Comparison of ENCODE assay signal across 8 cellular contexts in the genomic region with DNA sequence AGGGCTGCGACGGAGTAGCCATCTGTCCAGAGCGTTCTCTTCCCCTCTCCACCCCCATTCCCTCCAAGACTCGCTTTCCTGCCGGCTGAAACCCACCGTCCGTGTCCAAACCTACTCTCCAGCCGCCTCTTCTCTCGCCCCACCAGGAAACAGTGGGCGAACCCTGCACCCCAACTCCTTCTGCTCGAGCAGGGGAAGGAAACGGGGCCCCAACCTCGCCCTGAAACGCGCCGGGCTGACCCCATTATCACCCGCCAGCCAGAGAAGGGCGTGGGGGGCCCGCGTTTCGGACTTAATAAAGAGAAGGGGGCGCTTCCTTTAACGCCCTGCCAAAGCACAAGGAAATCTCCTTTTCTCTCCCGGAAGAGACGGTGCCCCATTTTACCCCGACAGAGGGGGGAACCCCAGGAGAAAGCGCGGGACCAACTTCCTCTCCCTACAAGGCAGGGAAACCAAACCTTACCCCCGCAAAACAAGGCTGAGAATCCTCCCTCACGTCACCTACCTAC. TPM values are rescaled to one million over a fixed set of nuclear protein-coding genes. Genes with fewer than 3 reads are reported as not detected.
DNase-seq lines count a peak whose midpoint lies in the region; ATAC-seq and TF ChIP-seq lines count a peak whose summit lies in the region.

No MANE protein-coding gene starts in this region.

- ATAC-seq in activated CD8-positive, alpha-beta T cell treated with anti-CD3 and anti-CD28 coated beads for 36 hours = no peak
- no peak for ATAC-seq in GM18498 (IDR thresholded peaks at IDR 0.05; ENCODE audit: unreplicated experiment)

- H3K4me3 Mint-ChIP-seq in activated CD8-positive, alpha-beta T cell treated with anti-CD3 and anti-CD28 coated beads for 36 hours = peak overlapping the region; percentile 89
- peak overlapping the region; percentile 92 for H3K4me3 Mint-ChIP-seq in endothelial cell (ENCODE audit: unreplicated experiment)
- H3K4me3 Mint-ChIP-seq in nephron = peak overlapping the region; percentile 96

- H3K27me3 ChIP-seq in HUES64 (ENCODE audit: insufficient read depth, low read length) = no peaks in the 10 kb centered on the region

- peak overlapping the region; percentile 75 for H3K4me3 ChIP-seq in HUES64 (ENCODE audit: low read length)
- H3K4me3 ChIP-seq in urinary bladder (ENCODE audit: low read depth, low read length) = peak overlapping the region; percentile 93

- peak; percentile 25 to 31 for DNase-seq in AML-193 (lab: John Stamatoyannopoulos, UW)
- DNase-seq in activated CD8-positive, alpha-beta T cell treated with anti-CD3 and anti-CD28 coated beads for 36 hours = peak; percentile 68
- no peak for DNase-seq in endothelial cell (ENCODE audit: low spot score)
- DNase-seq in ureter (ENCODE audit: low spot score) = no peak

- H3K27ac Mint-ChIP-seq in activated CD8-positive, alpha-beta T cell treated with anti-CD3 and anti-CD28 coated beads for 36 hours = peak overlapping the region; percentile 99
- peak overlapping the region; percentile 96 for H3K27ac Mint-ChIP-seq in endothelial cell (ENCODE audit: unreplicated experiment)
- H3K27ac Mint-ChIP-seq in nephron = peak overlapping the region; percentile 99 to 100 (median 100)

- TF ChIP-seq CTCF in activated CD8-positive, alpha-beta T cell treated with anti-CD3 and anti-CD28 coated beads for 36 hours (IDR thresholded peaks at IDR 0.05) = no peak
- TF ChIP-seq CTCF in endothelial cell (IDR thresholded peaks at IDR 0.05; ENCODE audit: unreplicated experiment) = no peak
- TF ChIP-seq CTCF in nephron (IDR thresholded peaks at IDR 0.05; ENCODE audit: unreplicated experiment in 3 of 3) = no peak

- no peaks in the 10 kb centered on the region for H3K27me3 Mint-ChIP-seq in activated CD8-positive, alpha-beta T cell treated with anti-CD3 and anti-CD28 coated beads for 36 hours
- H3K27me3 Mint-ChIP-seq in endothelial cell (ENCODE audit: unreplicated experiment) (peaks cover 9% of the 10 kb centered on the region), nephron (ENCODE audit: low read depth) (peaks cover 3% of the 10 kb centered on the region)

- intact Hi-C loops in activated CD8-positive, alpha-beta T cell treated with anti-CD3 and anti-CD28 coated beads for 36 hours (cut with micrococcal nuclease) = no loop called here

- H3K27ac ChIP-seq in HUES64 (ENCODE audit: low read depth, low read length) (peak overlapping the region; percentile 99), urinary bladder (ENCODE audit: low read depth) (peak overlapping the region; percentile 100)

- H3K36me3 ChIP-seq in HUES64 (ENCODE audit: insufficient read depth, low read length) = peaks cover 21% of the 10 kb centered on the region
- H3K36me3 ChIP-seq in urinary bladder (ENCODE audit: insufficient read depth) = no peaks in the 10 kb centered on the region

- peaks cover 44% of the 10 kb centered on the region for H3K4me1 Mint-ChIP-seq in activated CD8-positive, alpha-beta T cell treated with anti-CD3 and anti-CD28 coated beads for 36 hours (ENCODE audit: low read depth)
- H3K4me1 Mint-ChIP-seq in endothelial cell (ENCODE audit: unreplicated experiment) (peaks cover 49% of the 10 kb centered on the region), nephron (peaks cover 53% of the 10 kb centered on the region)

- CTCF ChIA-PET in activated CD8-positive, alpha-beta T cell treated with anti-CD3 and anti-CD28 coated beads for 36 hours (lab: Charles Lee) = interaction anchor here (0.9 kb wide), 1 partner anchor 17 kb away, joined by 3 read pairs; no protein-coding TSS in a partner anchor

- 0% methylated on average over 30 of the region's 30 CpGs for WGBS in HUES64
- under 1% methylated on average over 30 of the region's 30 CpGs for WGBS in urinary bladder

- POLR2A ChIA-PET in activated CD8-positive, alpha-beta T cell treated with anti-CD3 and anti-CD28 coated beads for 36 hours (lab: Charles Lee) = interaction anchor here (0.6 to 9.4 kb wide), 17 partner anchors 9 to 500 kb away, joined by 3 to 182 read pairs (median 3); a partner anchor contains a TSS

- no peaks in the 10 kb centered on the region for H3K9me3 Mint-ChIP-seq in activated CD8-positive, alpha-beta T cell treated with anti-CD3 and anti-CD28 coated beads for 36 hours
- H3K9me3 Mint-ChIP-seq in endothelial cell (ENCODE audit: unreplicated experiment) = no peaks in the 10 kb centered on the region
- H3K9me3 Mint-ChIP-seq in nephron = no peaks in the 10 kb centered on the region

- peaks cover 53% of the 10 kb centered on the region for H3K36me3 Mint-ChIP-seq in activated CD8-positive, alpha-beta T cell treated with anti-CD3 and anti-CD28 coated beads for 36 hours (ENCODE audit: low read depth)
- H3K36me3 Mint-ChIP-seq in endothelial cell (ENCODE audit: low read depth, unreplicated experiment) (peaks cover 28% of the 10 kb centered on the region), nephron (ENCODE audit: low read depth) (peaks cover 8% of the 10 kb centered on the region)

- peak overlapping the region; percentile 98 for H3K9ac ChIP-seq in HUES64 (ENCODE audit: low read depth, low read length)

- H3K4me1 ChIP-seq in HUES64 (ENCODE audit: insufficient read depth, low read length) = peaks cover 40% of the 10 kb centered on the region
- no peaks in the 10 kb centered on the region for H3K4me1 ChIP-seq in urinary bladder (ENCODE audit: insufficient read depth)

- no peaks in the 10 kb centered on the region for H3K9me3 ChIP-seq in HUES64 (ENCODE audit: insufficient read depth, low read depth, low read length)

RNA-seq across cellular contexts. Expression of a gene that starts 2.4 kb away (rescaled TPM):
- 25.7 TPM for polyA plus RNA-seq in HUES64 (2013, experiment 1 of 2)
- 27.1 TPM for polyA plus RNA-seq in HUES64 (2013, experiment 2 of 2)
- total RNA-seq in activated CD8-positive, alpha-beta T cell treated with anti-CD3 and anti-CD28 coated beads for 36 hours = 10 to 100 TPM; 68.5 to 70.2 TPM
- total RNA-seq in endothelial cell (ENCODE audit: unreplicated experiment) (56.7 TPM), urinary bladder (10.7 TPM), ureter (55.1 TPM)
- polyA plus RNA-seq in urinary bladder = 15.2 TPM

RNA-seq across cellular contexts. Expression of a gene that starts 19.5 kb away (rescaled TPM):
- polyA plus RNA-seq in HUES64 (2013, experiment 1 of 2) = 192 TPM
- polyA plus RNA-seq in HUES64 (2013, experiment 2 of 2) = 205 TPM
- total RNA-seq in activated CD8-positive, alpha-beta T cell treated with anti-CD3 and anti-CD28 coated beads for 36 hours = 100 to 1,000 TPM; 125 to 127 TPM
- total RNA-seq in endothelial cell (ENCODE audit: unreplicated experiment) (134 TPM), urinary bladder (81.4 TPM), ureter (56.9 TPM)
- 115 TPM for polyA plus RNA-seq in urinary bladder

Comparison
In these comparisons a context has a peak if more than half of its experiments do, and no peak if none do; other contexts are left out.
1. DNase-seq: peak in AML-193 (2 of 2) and activated CD8-positive, alpha-beta T cell treated with anti-CD3 and anti-CD28 coated beads for 36 hours (single experiment); none in endothelial cell (single experiment) and ureter (single experiment).
2. Peak in every context shown above with its lines, with median percentiles within 50 percentile points of each other: H3K27ac Mint-ChIP-seq and H3K4me3 Mint-ChIP-seq.